1 cellular context compared by ENCODE assay signal in the genomic region with DNA sequence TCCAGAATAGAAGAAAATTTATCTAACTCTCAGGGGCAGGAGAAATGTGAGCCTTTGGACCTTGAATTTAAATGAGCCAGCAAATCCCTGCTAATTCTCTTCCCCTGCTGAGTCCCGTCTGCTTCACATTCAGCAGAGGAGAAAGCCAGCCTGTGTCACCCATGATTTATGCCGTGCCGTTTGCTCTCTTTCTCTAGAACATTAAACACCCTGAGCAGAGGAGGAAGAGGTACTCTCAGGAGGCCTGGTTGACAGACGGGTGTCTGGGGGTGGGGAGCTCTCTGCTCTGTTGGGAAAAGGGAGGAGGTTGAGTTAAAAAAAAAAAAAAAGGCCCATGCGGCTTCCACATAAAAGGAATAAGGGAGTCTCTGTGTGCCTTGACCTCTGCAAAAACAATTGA.
TF ChIP-seq lines count a peak whose summit lies in the region.

No MANE protein-coding gene starts in this region.

TF ChIP-seq in WTC11, 78 proteins besides CTCF, POLR2A, EP300 and RAD21 (continued from another document):
- TF ChIP-seq, protein P1, sequence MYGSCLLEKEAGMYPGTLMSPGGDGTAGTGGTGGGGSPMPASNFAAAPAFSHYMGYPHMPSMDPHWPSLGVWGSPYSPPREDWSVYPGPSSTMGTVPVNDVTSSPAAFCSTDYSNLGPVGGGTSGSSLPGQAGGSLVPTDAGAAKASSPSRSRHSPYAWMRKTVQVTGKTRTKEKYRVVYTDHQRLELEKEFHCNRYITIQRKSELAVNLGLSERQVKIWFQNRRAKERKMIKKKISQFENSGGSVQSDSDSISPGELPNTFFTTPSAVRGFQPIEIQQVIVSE (CRISPR knock-in tag; IDR thresholded peaks at IDR 0.05; ENCODE audit: borderline replicate concordance): no peak
- TF ChIP-seq, protein P2, sequence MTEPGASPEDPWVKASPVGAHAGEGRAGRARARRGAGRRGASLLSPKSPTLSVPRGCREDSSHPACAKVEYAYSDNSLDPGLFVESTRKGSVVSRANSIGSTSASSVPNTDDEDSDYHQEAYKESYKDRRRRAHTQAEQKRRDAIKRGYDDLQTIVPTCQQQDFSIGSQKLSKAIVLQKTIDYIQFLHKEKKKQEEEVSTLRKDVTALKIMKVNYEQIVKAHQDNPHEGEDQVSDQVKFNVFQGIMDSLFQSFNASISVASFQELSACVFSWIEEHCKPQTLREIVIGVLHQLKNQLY (CRISPR knock-in tag; IDR thresholded peaks at IDR 0.05): no peak
- no peak for TF ChIP-seq ZNF396 (CRISPR knock-in tag; IDR thresholded peaks at IDR 0.05; ENCODE audit: borderline replicate concordance)
TF ChIP-seq in WTC11: peak in this region for 0.
